ENCODE assay signal across 24 cellular contexts in the genomic region with DNA sequence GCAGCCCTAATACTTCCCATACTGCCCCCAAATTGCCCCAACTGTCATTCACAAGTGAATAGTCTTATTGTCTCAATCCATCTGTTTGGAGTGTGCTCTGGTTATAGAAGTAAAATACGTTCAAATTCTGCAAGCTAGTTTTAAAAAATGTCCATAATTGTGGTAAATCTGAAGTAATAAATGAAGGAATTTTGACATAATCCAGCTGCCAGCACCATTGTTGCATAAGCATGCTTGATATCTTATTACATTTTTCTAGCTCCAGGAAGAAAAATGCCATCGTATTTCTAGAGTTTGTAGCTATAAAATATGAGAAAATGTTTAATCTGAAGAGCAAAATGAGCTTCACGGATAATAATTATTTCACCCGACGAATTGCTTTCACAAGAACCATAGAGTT.
DNase-seq lines count a peak whose midpoint lies in the region; ATAC-seq, FAIRE-seq and TF ChIP-seq lines count a peak whose summit lies in the region.
"Had no signal": no experiment of that assay in that cellular context is flagged by ENCODE, and none has a peak within 500 bp of the region (broad histone marks: within the 10 kb centered on the region; RNA-seq: fewer than 3 reads in every experiment).

No MANE protein-coding gene starts in this region.

- H3K4me1 Mint-ChIP-seq in nephron: peaks cover 31% of the 10 kb centered on the region
- H3K4me1 Mint-ChIP-seq in activated T-cell treated with anti-CD3 and anti-CD28 coated beads, Interleukin-2, amount 50 U/mL, for 24 hours (ENCODE audit: low read depth): no peaks in the 10 kb centered on the region
- H3K4me1 Mint-ChIP-seq: activated CD8-positive, alpha-beta memory T cell treated with anti-CD3 and anti-CD28 coated beads, Interleukin-2, amount 10 ng/mL, durations not matched to agents 7 days and 5 days; CD4-positive, alpha-beta memory T cell; central memory CD8-positive, alpha-beta T cell; memory B cell; T-cell had no signal

- no peaks in the 10 kb centered on the region for H3K36me3 Mint-ChIP-seq in nephron (ENCODE audit: low read depth)
- no peaks in the 10 kb centered on the region for H3K36me3 Mint-ChIP-seq in activated T-cell treated with anti-CD3 and anti-CD28 coated beads, Interleukin-2, amount 50 U/mL, for 24 hours (ENCODE audit: low read depth)
- H3K36me3 Mint-ChIP-seq: activated CD8-positive, alpha-beta memory T cell treated with anti-CD3 and anti-CD28 coated beads, Interleukin-2, amount 10 ng/mL, durations not matched to agents 7 days and 5 days; CD4-positive, alpha-beta memory T cell; memory B cell; T-cell had no signal

- no peak overlapping the region for H3K4me3 Mint-ChIP-seq in nephron
- H3K4me3 Mint-ChIP-seq in activated T-cell treated with anti-CD3 and anti-CD28 coated beads, Interleukin-2, amount 50 U/mL, for 24 hours: no peak overlapping the region
- H3K4me3 Mint-ChIP-seq: activated CD8-positive, alpha-beta memory T cell treated with anti-CD3 and anti-CD28 coated beads, Interleukin-2, amount 10 ng/mL, durations not matched to agents 7 days and 5 days; CD4-positive, alpha-beta memory T cell; central memory CD8-positive, alpha-beta T cell; memory B cell; T-cell had no signal

- no peaks in the 10 kb centered on the region for H3K27me3 Mint-ChIP-seq in nephron (ENCODE audit: low read depth)
- H3K27me3 Mint-ChIP-seq in activated T-cell treated with anti-CD3 and anti-CD28 coated beads, Interleukin-2, amount 50 U/mL, for 24 hours: no peaks in the 10 kb centered on the region
- H3K27me3 Mint-ChIP-seq: activated CD8-positive, alpha-beta memory T cell treated with anti-CD3 and anti-CD28 coated beads, Interleukin-2, amount 10 ng/mL, durations not matched to agents 7 days and 5 days; CD4-positive, alpha-beta memory T cell; central memory CD8-positive, alpha-beta T cell; memory B cell; T-cell had no signal

- H3K27ac Mint-ChIP-seq in nephron: peak overlapping the region; percentile 87 to 94 (median 87)
- no peak overlapping the region for H3K27ac Mint-ChIP-seq in activated T-cell treated with anti-CD3 and anti-CD28 coated beads, Interleukin-2, amount 50 U/mL, for 24 hours
- H3K27ac Mint-ChIP-seq: activated CD8-positive, alpha-beta memory T cell treated with anti-CD3 and anti-CD28 coated beads, Interleukin-2, amount 10 ng/mL, durations not matched to agents 7 days and 5 days; CD4-positive, alpha-beta memory T cell; memory B cell; T-cell had no signal

- TF ChIP-seq CTCF in nephron (IDR thresholded peaks at IDR 0.05; ENCODE audit: unreplicated experiment in 3 of 3): no peak

- no peak for FAIRE-seq in HTR-8/SVneo (lab: Jason Lieb, UNC)
- FAIRE-seq: keratinocyte had no signal

- no peaks in the 10 kb centered on the region for H3K9me3 Mint-ChIP-seq in nephron
- H3K9me3 Mint-ChIP-seq in activated T-cell treated with anti-CD3 and anti-CD28 coated beads, Interleukin-2, amount 50 U/mL, for 24 hours: no peaks in the 10 kb centered on the region
- H3K9me3 Mint-ChIP-seq: CD4-positive, alpha-beta memory T cell; memory B cell had no signal

- no peak for ATAC-seq in HG03432 (IDR thresholded peaks at IDR 0.05; ENCODE audit: unreplicated experiment)
- ATAC-seq in HG03135 (IDR thresholded peaks at IDR 0.05; ENCODE audit: unreplicated experiment): no peak
- ATAC-seq: activated CD8-positive, alpha-beta memory T cell treated with anti-CD3 and anti-CD28 coated beads, Interleukin-2, amount 10 ng/mL, durations not matched to agents 7 days and 5 days; foreskin keratinocyte; T-cell had no signal

- DNase-seq in AG08395 (ENCODE audit: low spot score) (peak; percentile 23), HTR-8/SVneo (ENCODE audit: insufficient read length, low spot score) (peak; percentile 13), dedifferentiated amniotic fluid mesenchymal stem cell (ENCODE audit: extremely low spot score) (peak; percentile 92), kidney glomerular epithelial cell (lab: John Stamatoyannopoulos, UW) (no peak)
- DNase-seq in activated T-cell treated with anti-CD3 and anti-CD28 coated beads, Interleukin-2, amount 50 U/mL, for 24 hours: no peak
- DNase-seq: ACHN; activated CD4-positive, alpha-beta T cell treated with anti-CD3 and anti-CD28 coated beads for 4 hours; activated CD8-positive, alpha-beta memory T cell treated with anti-CD3 and anti-CD28 coated beads, Interleukin-2, amount 10 ng/mL, durations not matched to agents 7 days and 5 days; CD4-positive, alpha-beta memory T cell; DMS53; effector CD8-positive, alpha-beta T cell; foreskin keratinocyte; hypothalamus; NCI-H1092 treated with DMSO at 0.1 percent for 48 hours; NCI-H2081; NCI-H510A; psoas muscle; T-cell had no signal

Comparison
In these comparisons a context has a peak if more than half of its experiments do, and no peak if none do; other contexts are left out.
1. DNase-seq: peak in AG08395 (single experiment), HTR-8/SVneo (single experiment) and dedifferentiated amniotic fluid mesenchymal stem cell (single experiment); none in kidney glomerular epithelial cell (single experiment) and activated T-cell treated with anti-CD3 and anti-CD28 coated beads, Interleukin-2, amount 50 U/mL, for 24 hours (single experiment).